Comparison of ENCODE assay signal across 10 cellular contexts in the genomic region with DNA sequence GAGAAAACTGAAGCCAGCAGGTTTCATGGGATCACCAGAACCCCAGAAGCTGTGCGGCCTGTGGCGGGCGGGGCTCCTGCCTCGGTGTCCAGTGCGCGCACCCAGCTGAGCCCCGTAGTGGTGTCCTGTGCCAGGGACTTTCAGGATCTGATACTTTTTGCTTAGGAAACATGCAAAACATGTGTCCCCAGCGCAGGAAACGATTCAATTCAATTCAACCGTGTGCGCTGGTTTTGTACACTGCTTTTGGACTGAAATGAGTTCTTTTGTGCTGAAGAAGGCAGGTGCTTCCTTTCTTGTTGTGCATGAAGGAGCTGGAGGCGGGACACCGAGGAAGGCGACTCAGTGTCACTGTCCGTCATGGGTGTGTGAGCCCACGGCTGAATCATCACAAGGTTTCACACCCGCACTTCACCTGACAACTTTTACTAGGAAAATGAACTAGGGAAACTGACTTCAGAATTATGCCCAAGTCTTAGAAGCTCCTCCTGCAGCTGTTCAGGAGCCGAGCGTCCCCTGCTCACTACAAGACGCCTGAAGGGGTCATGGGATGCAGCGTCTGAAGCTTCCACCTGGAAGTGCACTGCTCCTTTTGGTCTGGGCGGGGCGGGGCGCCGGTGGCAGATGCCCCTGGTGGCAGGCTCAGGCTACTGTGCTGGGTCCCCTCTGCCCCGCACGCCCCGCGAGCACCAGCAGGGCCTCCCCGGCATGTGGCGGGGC. TPM values are rescaled to one million over a fixed set of nuclear protein-coding genes. Genes with fewer than 3 reads are reported as not detected.
A peak's percentile ranks its signal among the peaks of the same experiment; 100 is the strongest.
DNase-seq lines count a peak whose midpoint lies in the region; ATAC-seq and TF ChIP-seq lines count a peak whose summit lies in the region.
"Had no signal": no experiment of that assay in that cellular context is flagged by ENCODE, and none has a peak within 500 bp of the region (broad histone marks: within the 10 kb centered on the region; RNA-seq: fewer than 3 reads in every experiment).

No MANE protein-coding gene starts in this region.

- H2BK12ac ChIP-seq in mesenchymal stem cell (ENCODE audit: low read length in 2 of 2): no peak overlapping the region

- no peak overlapping the region for H4K91ac ChIP-seq in mesenchymal stem cell (ENCODE audit: low read length)

- no peak overlapping the region for H2BK15ac ChIP-seq in mesenchymal stem cell (ENCODE audit: low read depth, poor library complexity, severe bottlenecking)

- no peak overlapping the region for H3K23ac ChIP-seq in mesenchymal stem cell (ENCODE audit: low read length in 2 of 2)

- H3K18ac ChIP-seq in mesenchymal stem cell (ENCODE audit: low read depth in 1 of 2, low read length in 2 of 2): no peak overlapping the region

- H4K20me1 ChIP-seq in GM23338 (replicated peaks; ENCODE audit: insufficient read depth): 0 out of 2 replicates have a peak, but pooled peaks cover 3% of the 10 kb centered on the region
- peaks cover 76% of the 10 kb centered on the region for H4K20me1 ChIP-seq in OCI-LY3 (ENCODE audit: insufficient read depth, low read length)

- no peaks in the 10 kb centered on the region; the same call in 2 of the 3 replicates for H3K9me3 Mint-ChIP-seq in GM23338
- H3K9me3 Mint-ChIP-seq: activated naive CD4-positive, alpha-beta T cell treated with anti-CD3 and anti-CD28 coated beads, Interleukin-2, amount 50 U/mL, for 24 hours had no signal

- no peak overlapping the region for H2AK5ac ChIP-seq in mesenchymal stem cell (ENCODE audit: low read length, severe bottlenecking)

- H3K4me3 ChIP-seq in GM23338 (no peak overlapping the region), OCI-LY3 (ENCODE audit: low read length) (peak overlapping the region; percentile 23; the same call in 1 of the 2 replicates), skin epidermis (no peak overlapping the region), mesenchymal stem cell (ENCODE audit: insufficient read depth in 1 of 2, low read depth in 1 of 2, low read length in 2 of 2) (no peak overlapping the region)

- H3K27me3 ChIP-seq in GM23338 (ENCODE audit: insufficient read depth) (no peaks in the 10 kb centered on the region), OCI-LY3 (ENCODE audit: low read depth, low read length) (peaks cover 11% of the 10 kb centered on the region), mesenchymal stem cell (ENCODE audit: control insufficient read depth in 1 of 2, insufficient read depth in 1 of 2, low read length in 2 of 2) (no peaks in the 10 kb centered on the region)

- H3K79me1 ChIP-seq in mesenchymal stem cell (replicated peaks; ENCODE audit: low read length, poor library complexity, severe bottlenecking): peaks cover 39% of the 10 kb centered on the region

- H3K4me1 ChIP-seq in GM23338 (ENCODE audit: insufficient read depth) (no peaks in the 10 kb centered on the region), OCI-LY3 (ENCODE audit: low read length) (peaks cover 60% of the 10 kb centered on the region), mesenchymal stem cell (ENCODE audit: control insufficient read depth, insufficient read depth, low read depth, low read length) (peaks cover 29% of the 10 kb centered on the region)

- H3K9me3 ChIP-seq in OCI-LY3 (ENCODE audit: insufficient read depth, low read length): no peaks in the 10 kb centered on the region
- no peaks in the 10 kb centered on the region for H3K9me3 ChIP-seq in mesenchymal stem cell (ENCODE audit: control insufficient read depth, low read length)

- H2AFZ ChIP-seq in GM23338: no peak overlapping the region
- H2AFZ ChIP-seq in OCI-LY3 (ENCODE audit: low read depth, low read length): no peak overlapping the region
- no peak overlapping the region for H2AFZ ChIP-seq in mesenchymal stem cell (ENCODE audit: low read depth, low read length)

- no peak overlapping the region for H4K8ac ChIP-seq in mesenchymal stem cell (ENCODE audit: low read length)

- no peaks in the 10 kb centered on the region; the same call in 1 of the 2 replicates for H3K36me3 ChIP-seq in GM23338 (ENCODE audit: insufficient read depth)
- peaks cover 33% of the 10 kb centered on the region for H3K36me3 ChIP-seq in OCI-LY3 (replicated peaks; ENCODE audit: low read depth, low read length)
- peaks cover 25 to 44% of the 10 kb centered on the region in 2 experiments for H3K36me3 ChIP-seq in mesenchymal stem cell (ENCODE audit: control insufficient read depth in 1 of 2, insufficient read depth in 2 of 2, low read depth in 1 of 2, low read length in 2 of 2)

- H3K4me2 ChIP-seq in GM23338 (no peak overlapping the region), OCI-LY3 (ENCODE audit: low read length) (peak overlapping the region; percentile 57), mesenchymal stem cell (ENCODE audit: low read length, poor library complexity, severe bottlenecking) (no peak overlapping the region)

- peaks cover 48% of the 10 kb centered on the region for H3K79me2 ChIP-seq in GM23338 (replicated peaks; ENCODE audit: insufficient read depth)
- H3K79me2 ChIP-seq in OCI-LY3 (ENCODE audit: low read length): 0 out of 2 replicates have a peak, but pooled peaks cover 4% of the 10 kb centered on the region

- H3K9ac ChIP-seq in OCI-LY3 (ENCODE audit: low read length) (no peak overlapping the region; the same call in 1 of the 2 replicates), mesenchymal stem cell (ENCODE audit: low read length) (no peak overlapping the region)

- H3K4ac ChIP-seq in mesenchymal stem cell (ENCODE audit: low read depth in 1 of 2, low read length in 2 of 2): no peak overlapping the region

- H3K9me2 ChIP-seq in GM23338 (ENCODE audit: insufficient read depth): no peaks in the 10 kb centered on the region

- peak; percentile 2 to 29; a peak in 1 of 4 replicates for TF ChIP-seq CTCF in GM23338 (conservative IDR thresholded peaks at IDR 0.05; ENCODE audit: low read depth in 2 of 2)
- peak; percentile 34 for TF ChIP-seq CTCF in OCI-LY3 (IDR thresholded peaks at IDR 0.05; ENCODE audit: low read depth, low read length)

- peaks cover 16% of the 10 kb centered on the region for H3K27me3 Mint-ChIP-seq in GM23338 (ENCODE audit: insufficient read depth, low read depth, poor library complexity)
- H3K27me3 Mint-ChIP-seq: activated naive CD4-positive, alpha-beta T cell treated with anti-CD3 and anti-CD28 coated beads, Interleukin-2, amount 50 U/mL, for 24 hours had no signal

- DNase-seq in activated CD4-positive, CD25-positive, alpha-beta regulatory T cell treated with anti-CD3 and anti-CD28 coated beads, Interleukin-2, amount 50 U/mL, for 72 hours: no peak
- DNase-seq in GM23338 (ENCODE audit: low spot score): peak; percentile 45
- DNase-seq in mesenchymal stem cell: no peak
- no peak for DNase-seq in NCI-H1436 (lab: John Stamatoyannopoulos, UW)
- no peak for DNase-seq in SKM-1 (lab: John Stamatoyannopoulos, UW; ENCODE audit: unreplicated experiment)
- DNase-seq: KBM-7 had no signal

- H3K27ac Mint-ChIP-seq in GM23338: no peak overlapping the region
- H3K27ac Mint-ChIP-seq: activated naive CD4-positive, alpha-beta T cell treated with anti-CD3 and anti-CD28 coated beads, Interleukin-2, amount 50 U/mL, for 24 hours had no signal

- H3K4me1 Mint-ChIP-seq in GM23338: peaks cover 25% of the 10 kb centered on the region

- no peak overlapping the region for H3K14ac ChIP-seq in mesenchymal stem cell (ENCODE audit: low read length in 2 of 2)

- H3F3A ChIP-seq in GM23338 (replicated peaks; ENCODE audit: low read depth): no peaks in the 10 kb centered on the region

- peaks cover 24% of the 10 kb centered on the region for H3K36me3 Mint-ChIP-seq in GM23338 (ENCODE audit: low read depth)

- no peak overlapping the region for H3K27ac ChIP-seq in GM23338 (ENCODE audit: low read depth)
- peak overlapping the region; percentile 67 for H3K27ac ChIP-seq in OCI-LY3 (ENCODE audit: low read length)
- peak overlapping the region in 13 of 21 experiments; percentile 10 to 87 (median 49) for H3K27ac ChIP-seq in skin epidermis
- no peak overlapping the region for H3K27ac ChIP-seq in mesenchymal stem cell (ENCODE audit: low read length, poor library complexity, severe bottlenecking)

- ATAC-seq in activated CD4-positive, CD25-positive, alpha-beta regulatory T cell treated with anti-CD3 and anti-CD28 coated beads, Interleukin-2, amount 50 U/mL, for 24 hours: peak; percentile 65 to 79
- peak; percentile 62 for ATAC-seq in GM23338

- H3K4me3 Mint-ChIP-seq in GM23338: no peak overlapping the region
- H3K4me3 Mint-ChIP-seq: activated naive CD4-positive, alpha-beta T cell treated with anti-CD3 and anti-CD28 coated beads, Interleukin-2, amount 50 U/mL, for 24 hours had no signal

- H2BK120ac ChIP-seq in mesenchymal stem cell (ENCODE audit: low read depth, low read length): no peak overlapping the region

- no peak overlapping the region for H2BK5ac ChIP-seq in mesenchymal stem cell (ENCODE audit: low read depth, low read length, poor library complexity, severe bottlenecking)

- 96% methylated on average over 31 of the region's 31 CpGs for WGBS in mesenchymal stem cell

TF ChIP-seq in GM23338, 12 proteins besides CTCF, POLR2A, EP300 and RAD21 (continues in another document):
- no peak for TF ChIP-seq ZNF114 (CRISPR knock-in tag; IDR thresholded peaks at IDR 0.05)
- TF ChIP-seq, protein P1, sequence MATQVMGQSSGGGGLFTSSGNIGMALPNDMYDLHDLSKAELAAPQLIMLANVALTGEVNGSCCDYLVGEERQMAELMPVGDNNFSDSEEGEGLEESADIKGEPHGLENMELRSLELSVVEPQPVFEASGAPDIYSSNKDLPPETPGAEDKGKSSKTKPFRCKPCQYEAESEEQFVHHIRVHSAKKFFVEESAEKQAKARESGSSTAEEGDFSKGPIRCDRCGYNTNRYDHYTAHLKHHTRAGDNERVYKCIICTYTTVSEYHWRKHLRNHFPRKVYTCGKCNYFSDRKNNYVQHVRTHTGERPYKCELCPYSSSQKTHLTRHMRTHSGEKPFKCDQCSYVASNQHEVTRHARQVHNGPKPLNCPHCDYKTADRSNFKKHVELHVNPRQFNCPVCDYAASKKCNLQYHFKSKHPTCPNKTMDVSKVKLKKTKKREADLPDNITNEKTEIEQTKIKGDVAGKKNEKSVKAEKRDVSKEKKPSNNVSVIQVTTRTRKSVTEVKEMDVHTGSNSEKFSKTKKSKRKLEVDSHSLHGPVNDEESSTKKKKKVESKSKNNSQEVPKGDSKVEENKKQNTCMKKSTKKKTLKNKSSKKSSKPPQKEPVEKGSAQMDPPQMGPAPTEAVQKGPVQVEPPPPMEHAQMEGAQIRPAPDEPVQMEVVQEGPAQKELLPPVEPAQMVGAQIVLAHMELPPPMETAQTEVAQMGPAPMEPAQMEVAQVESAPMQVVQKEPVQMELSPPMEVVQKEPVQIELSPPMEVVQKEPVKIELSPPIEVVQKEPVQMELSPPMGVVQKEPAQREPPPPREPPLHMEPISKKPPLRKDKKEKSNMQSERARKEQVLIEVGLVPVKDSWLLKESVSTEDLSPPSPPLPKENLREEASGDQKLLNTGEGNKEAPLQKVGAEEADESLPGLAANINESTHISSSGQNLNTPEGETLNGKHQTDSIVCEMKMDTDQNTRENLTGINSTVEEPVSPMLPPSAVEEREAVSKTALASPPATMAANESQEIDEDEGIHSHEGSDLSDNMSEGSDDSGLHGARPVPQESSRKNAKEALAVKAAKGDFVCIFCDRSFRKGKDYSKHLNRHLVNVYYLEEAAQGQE (IDR thresholded peaks at IDR 0.05; ENCODE audit: unreplicated experiment): no peak

RNA-seq across cellular contexts. Expression of a gene that starts 31.4 kb away (rescaled TPM):
- 0.17 TPM in 1 of 2 replicates, not detected in the other for total RNA-seq in GM23338 (2014; rRNA removed; shearing (Covaris generic))
- polyA plus RNA-seq in GM23338 (2016; fragmentation: Nextera tagmentation; extraction: Ambion mirVana): 0.13 and 0.19 TPM in 2 replicates
- polyA plus RNA-seq in mesenchymal stem cell (2013, experiment 1 of 2): not detected
- polyA plus RNA-seq in mesenchymal stem cell (2013, experiment 2 of 2): not detected

Comparison
In these comparisons a context has a peak if more than half of its experiments do, and no peak if none do; other contexts are left out.
1. H3K27ac ChIP-seq: peak in OCI-LY3 (single experiment) and skin epidermis (13 of 21); none in GM23338 (single experiment) and mesenchymal stem cell (single experiment).